ENCODE assay signal across 9 cellular contexts in genomic region chr1:229058716-229059115, GRCh38.
DNase-seq lines count a peak whose midpoint lies in the region; ATAC-seq and TF ChIP-seq lines count a peak whose summit lies in the region.
"Had no signal": no experiment of that assay in that cellular context is flagged by ENCODE, and none has a peak within 500 bp of the region (broad histone marks: within the 10 kb centered on the region; RNA-seq: fewer than 3 reads in every experiment).

No MANE protein-coding gene starts in this region.

- no peak overlapping the region for H3K4me3 Mint-ChIP-seq in stimulated activated naive B cell treated with anti-CD40 and anti-IgM and Interleukin-4, amounts not matched to agents 10 μg/mL and 1 μg/mL and 100 μg/mL, for 72 hours

- H3K27me3 ChIP-seq in heart left ventricle = peaks cover 0 to 5% (median 0%) of the 10 kb centered on the region in 9 donors
- no peaks in the 10 kb centered on the region for H3K27me3 ChIP-seq in ascending aorta
- no peaks in the 10 kb centered on the region for H3K27me3 ChIP-seq in upper lobe of right lung

- H3K27ac ChIP-seq in heart left ventricle = peak overlapping the region in 1 of 12 donors; percentile 46
- peak overlapping the region; percentile 35 to 44 for H3K27ac ChIP-seq in ascending aorta
- peak overlapping the region; percentile 5 for H3K27ac ChIP-seq in upper lobe of right lung

- no peak overlapping the region for H3K27ac Mint-ChIP-seq in stimulated activated naive B cell treated with anti-CD40 and anti-IgM and Interleukin-4, amounts not matched to agents 10 μg/mL and 1 μg/mL and 100 μg/mL, for 72 hours

- no peaks in the 10 kb centered on the region for H3K36me3 Mint-ChIP-seq in stimulated activated naive B cell treated with anti-CD40 and anti-IgM and Interleukin-4, amounts not matched to agents 10 μg/mL and 1 μg/mL and 100 μg/mL, for 72 hours

- no peaks in the 10 kb centered on the region for H3K36me3 ChIP-seq in heart left ventricle
- H3K36me3 ChIP-seq in ascending aorta = no peaks in the 10 kb centered on the region
- no peaks in the 10 kb centered on the region for H3K36me3 ChIP-seq in upper lobe of right lung

- ATAC-seq in heart left ventricle (peak; percentile 29 to 73 (median 40)), upper lobe of right lung (peak; percentile 54)
- no peak for ATAC-seq in stimulated activated naive B cell treated with anti-CD40 and anti-IgM and Interleukin-4, amounts not matched to agents 10 μg/mL and 1 μg/mL and 100 μg/mL, for 72 hours (replicated peaks)

- H3K4me3 ChIP-seq in heart left ventricle (no peak overlapping the region), ascending aorta (no peak overlapping the region), upper lobe of right lung (no peak overlapping the region)

- intact Hi-C loops in heart left ventricle (cut with DNase I) = loop anchor here in 1 of 10 donors (5.0 kb wide), 1 partner anchor 121 kb away; no protein-coding TSS in a partner anchor
- intact Hi-C loops in cardiac septum (cut with DNase I) = no loop called here
- intact Hi-C loops in ascending aorta (cut with DNase I) = no loop called here
- intact Hi-C loops in upper lobe of right lung (cut with DNase I) = no loop called here

- no peaks in the 10 kb centered on the region for H3K9me3 Mint-ChIP-seq in stimulated activated naive B cell treated with anti-CD40 and anti-IgM and Interleukin-4, amounts not matched to agents 10 μg/mL and 1 μg/mL and 100 μg/mL, for 72 hours

- TF ChIP-seq CTCF in heart left ventricle (IDR thresholded peaks at IDR 0.05) (no peak), ascending aorta (IDR thresholded peaks at IDR 0.05) (no peak), upper lobe of right lung (IDR thresholded peaks at IDR 0.05) (no peak)

- H3K4me1 Mint-ChIP-seq in stimulated activated naive B cell treated with anti-CD40 and anti-IgM and Interleukin-4, amounts not matched to agents 10 μg/mL and 1 μg/mL and 100 μg/mL, for 72 hours = peaks cover 2 to 11% of the 10 kb centered on the region in 2 donors

- WGBS in heart left ventricle, 4 donors = 34 to 60% (median 47%) methylated on average over 11 of the region's 11 CpGs

- H3K9me3 ChIP-seq in heart left ventricle = no peaks in the 10 kb centered on the region
- no peaks in the 10 kb centered on the region for H3K9me3 ChIP-seq in ascending aorta
- H3K9me3 ChIP-seq in upper lobe of right lung = no peaks in the 10 kb centered on the region

- H3K27me3 Mint-ChIP-seq in stimulated activated naive B cell treated with anti-CD40 and anti-IgM and Interleukin-4, amounts not matched to agents 10 μg/mL and 1 μg/mL and 100 μg/mL, for 72 hours = peaks cover 26 to 30% of the 10 kb centered on the region in 2 donors

- H3K4me1 ChIP-seq in heart left ventricle (peaks cover 0 to 37% (median 23%) of the 10 kb centered on the region in 12 donors), ascending aorta (peaks cover 2 to 24% of the 10 kb centered on the region in 2 donors), upper lobe of right lung (peaks cover 20% of the 10 kb centered on the region)

- DNase-seq in heart left ventricle (peak in 3 of 5 donors; percentile 35 to 38 (median 36)), cardiac septum (ENCODE audit: low spot score) (no peak), ascending aorta (ENCODE audit: low spot score in 2 of 2) (no peak), midbrain (lab: John Stamatoyannopoulos, UW) (peak; percentile 20), upper lobe of right lung (no peak), NCI-H226 (no peak), NCI-H526 treated with DMSO at 0.1 percent for 48 hours (lab: John Stamatoyannopoulos, UW) (no peak)
- DNase-seq in stimulated activated naive B cell treated with anti-CD40 and anti-IgM and Interleukin-4, amounts not matched to agents 10 μg/mL and 1 μg/mL and 100 μg/mL, for 72 hours = no peak
- DNase-seq: MM.1S had no signal

- TF ChIP-seq POLR2A in heart left ventricle (IDR thresholded peaks at IDR 0.05) = no peak

Comparison
In these comparisons a context has a peak if more than half of its experiments do, and no peak if none do; other contexts are left out.
1. DNase-seq: peak in heart left ventricle (3 of 5) and midbrain (single experiment); none in cardiac septum (single experiment), ascending aorta (0 of 2), upper lobe of right lung (single experiment), NCI-H226 (single experiment), stimulated activated naive B cell treated with anti-CD40 and anti-IgM and Interleukin-4, amounts not matched to agents 10 μg/mL and 1 μg/mL and 100 μg/mL, for 72 hours (single experiment) and NCI-H526 treated with DMSO at 0.1 percent for 48 hours (single experiment).
2. ATAC-seq: peak in heart left ventricle (4 of 4) and upper lobe of right lung (single experiment); none in stimulated activated naive B cell treated with anti-CD40 and anti-IgM and Interleukin-4, amounts not matched to agents 10 μg/mL and 1 μg/mL and 100 μg/mL, for 72 hours (0 of 2).